Comparison of ENCODE assay signal across 1 cellular context in genomic region chr3:161913786-161914389, GRCh38.
TF ChIP-seq lines count a peak whose summit lies in the region.

No MANE protein-coding gene starts in this region.

TF ChIP-seq in HepG2, 621 proteins besides CTCF, POLR2A, EP300 and RAD21 (continued from another document):
- TF ChIP-seq ZNF512 (CRISPR knock-in tag; IDR thresholded peaks at IDR 0.05) (no peak), ZNF670 (CRISPR knock-in tag; IDR thresholded peaks at IDR 0.05; ENCODE audit: borderline replicate concordance) (0 out of 2 replicates have a peak, but pooled peaks have one; percentile 28), DMTF1 (CRISPR knock-in tag; IDR thresholded peaks at IDR 0.05) (no peak), DPF2 (CRISPR knock-in tag; IDR thresholded peaks at IDR 0.05; ENCODE audit: borderline replicate concordance, low read depth) (peak; percentile 54; the same call in 1 of the 2 replicates), ETV5 (CRISPR knock-in tag; IDR thresholded peaks at IDR 0.05; ENCODE audit: borderline replicate concordance) (peak; percentile 84; the same call in 1 of the 2 replicates), ZMYM4 (CRISPR knock-in tag; IDR thresholded peaks at IDR 0.05) (no peak), KMT2B (CRISPR knock-in tag; IDR thresholded peaks at IDR 0.05) (no peak), NFATC3 (CRISPR knock-in tag; IDR thresholded peaks at IDR 0.05) (no peak), CSRNP2 (CRISPR knock-in tag; conservative IDR thresholded peaks at IDR 0.05; ENCODE audit: low read depth) (no peak), ZNF558 (CRISPR knock-in tag; IDR thresholded peaks at IDR 0.05; ENCODE audit: borderline replicate concordance) (no peak), RARA (CRISPR knock-in tag; IDR thresholded peaks at IDR 0.05) (0 out of 2 replicates have a peak, but pooled peaks have one; percentile 31), HNRNPUL1 (IDR thresholded peaks at IDR 0.05; ENCODE audit: low read depth, low read length) (no peak), ZNF468 (CRISPR knock-in tag; IDR thresholded peaks at IDR 0.05) (no peak), ZNF704 (CRISPR knock-in tag; IDR thresholded peaks at IDR 0.05; ENCODE audit: borderline replicate concordance) (no peak), ZNF33A (CRISPR knock-in tag; IDR thresholded peaks at IDR 0.05; ENCODE audit: borderline replicate concordance) (peak; percentile 36; the same call in 1 of the 2 replicates), DZIP1 (CRISPR knock-in tag; IDR thresholded peaks at IDR 0.05) (no peak), ARID5B (CRISPR knock-in tag; IDR thresholded peaks at IDR 0.05) (peak; percentile 51; the same call in 1 of the 2 replicates), ELF1 (CRISPR knock-in tag; IDR thresholded peaks at IDR 0.05) (no peak), CREM (IDR thresholded peaks at IDR 0.05) (no peak), CREM (CRISPR knock-in tag; IDR thresholded peaks at IDR 0.05) (no peak), ATF1 (CRISPR knock-in tag; IDR thresholded peaks at IDR 0.05) (0 out of 2 replicates have a peak, but pooled peaks have one; percentile 29), NAIF1 (CRISPR knock-in tag; IDR thresholded peaks at IDR 0.05; ENCODE audit: borderline replicate concordance) (no peak), CENPX (CRISPR knock-in tag; IDR thresholded peaks at IDR 0.05) (no peak), DDIT3 (CRISPR knock-in tag; IDR thresholded peaks at IDR 0.05) (no peak), ZIK1 (CRISPR knock-in tag; IDR thresholded peaks at IDR 0.05; ENCODE audit: borderline replicate concordance, low read depth) (no peak), TBX2 (CRISPR knock-in tag; IDR thresholded peaks at IDR 0.05; ENCODE audit: borderline replicate concordance) (no peak), HNF4A (CRISPR knock-in tag; IDR thresholded peaks at IDR 0.05) (0 out of 2 replicates have a peak, but pooled peaks have one; percentile 28), ZNF121 (CRISPR knock-in tag; IDR thresholded peaks at IDR 0.05) (no peak), USF2 (IDR thresholded peaks at IDR 0.05; ENCODE audit: low read depth, low read length) (no peak), USF2 (CRISPR knock-in tag; IDR thresholded peaks at IDR 0.05; ENCODE audit: borderline replicate concordance) (no peak), HOMEZ (CRISPR knock-in tag; IDR thresholded peaks at IDR 0.05; ENCODE audit: low read depth) (0 out of 2 replicates have a peak, but pooled peaks have one; percentile 23)
